Comparison of ENCODE assay signal across 22 cellular contexts in the genomic region with DNA sequence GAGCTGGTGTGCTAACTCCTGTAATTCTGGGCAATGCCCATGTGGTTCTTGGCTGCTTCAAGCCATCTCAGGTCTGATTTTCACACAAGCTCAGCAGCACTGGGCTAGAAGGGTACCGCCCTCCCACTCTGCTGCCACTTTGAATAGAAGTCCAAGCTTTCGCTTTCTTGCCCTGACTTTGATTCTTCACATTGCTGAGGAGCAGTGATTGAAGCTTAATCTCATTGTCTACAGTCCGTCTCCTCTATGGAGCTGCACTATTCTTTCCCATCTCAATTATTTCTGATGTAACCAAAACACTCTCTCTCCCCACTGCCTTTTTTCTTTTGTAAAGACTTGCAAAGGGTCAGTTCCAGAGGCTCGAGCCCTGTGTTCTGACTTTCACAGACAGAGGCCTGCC. TPM values are rescaled to one million over a fixed set of nuclear protein-coding genes. Genes with fewer than 3 reads are reported as not detected.
"Had no signal": no experiment of that assay in that cellular context is flagged by ENCODE, and none has a peak within 500 bp of the region (broad histone marks: within the 10 kb centered on the region; RNA-seq: fewer than 3 reads in every experiment).

No MANE protein-coding gene starts in this region.

- H3K4me1 ChIP-seq: SJSA1 had no signal

- H3K36me3 ChIP-seq: MG63, SJSA1 had no signal

- DNase-seq: Karpas-422, KG1, MG63, NCI-H1092, NCI-H1105 treated with DMSO at 0.1 percent for 48 hours, NCI-H1417 treated with DMSO at 0.1 percent for 48 hours, NCI-H146, NCI-H1694 treated with DMSO at 0.1 percent for 48 hours, NCI-H1930, NCI-H2081, NCI-H2107, NCI-H2227 treated with DMSO at 0.1 percent for 48 hours, NCI-H524, NCI-H526 treated with DMSO at 0.1 percent for 48 hours, NCI-H748 treated with DMSO at 0.1 percent for 48 hours, Right ventricle myocardium superior, RPMI8226, SIG-M5 had no signal

- H3K27ac ChIP-seq: HL-60, SJSA1, SK-N-MC had no signal

- H3K4me3 ChIP-seq: MG63, SJSA1, SK-N-MC had no signal

- H3K9me3 ChIP-seq: MG63, SJSA1 had no signal

- FAIRE-seq: RCC 7860 had no signal

- H3K27me3 ChIP-seq: MG63, SJSA1 had no signal

RNA-seq across cellular contexts. Expression of a gene that starts 12.9 kb away (rescaled TPM):
- total RNA-seq: Right ventricle myocardium superior, SJSA1 had no signal

RNA-seq across cellular contexts. Expression of a gene that starts 33.3 kb away (rescaled TPM):
- total RNA-seq: SJSA1 had no signal
